Comparison of ENCODE assay signal across 26 cellular contexts in the genomic region with DNA sequence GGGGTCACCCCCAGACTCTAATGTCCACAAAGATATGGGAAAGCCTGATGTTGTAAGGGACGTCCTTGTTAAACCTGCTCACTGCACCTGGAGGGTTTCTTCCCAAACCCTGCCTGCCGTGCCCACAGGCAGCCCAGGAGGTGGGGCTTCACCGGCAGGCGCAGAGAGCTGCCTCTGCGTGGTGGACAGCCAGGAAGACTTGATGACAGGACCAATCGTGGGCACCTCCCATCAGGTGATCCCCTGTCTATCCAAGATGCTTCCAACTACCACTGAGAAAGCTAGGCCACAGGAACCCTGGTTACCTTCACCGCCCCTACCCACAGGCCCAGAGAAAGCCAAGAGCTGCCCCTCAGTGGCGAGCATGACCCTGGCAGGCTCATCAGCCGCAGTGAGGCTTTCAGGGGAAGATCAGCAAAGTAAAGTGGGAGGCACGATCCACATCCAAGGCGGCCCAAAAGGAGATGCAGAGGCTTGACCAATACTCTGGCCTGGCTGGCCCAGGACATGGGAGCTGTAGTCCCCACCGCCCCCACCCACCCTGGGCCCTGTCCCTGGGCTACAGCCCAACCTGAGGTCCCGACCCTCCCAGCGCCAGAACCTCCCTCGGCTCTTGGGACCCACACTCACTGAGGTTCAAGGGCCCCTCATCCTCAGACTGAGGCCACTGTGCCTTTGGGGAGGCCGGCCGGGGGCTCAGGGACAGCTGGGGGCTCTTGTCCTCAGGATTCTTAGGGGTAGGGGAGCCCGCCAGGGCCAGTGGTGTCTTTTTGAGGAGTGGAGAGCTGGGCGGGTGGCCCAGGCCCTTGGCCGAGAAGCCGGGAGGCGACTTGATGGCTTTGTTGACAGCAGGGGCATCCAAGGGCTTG. TPM values are rescaled to one million over a fixed set of nuclear protein-coding genes. Genes with fewer than 3 reads are reported as not detected.
"Had no signal": no experiment of that assay in that cellular context is flagged by ENCODE, and none has a peak within 500 bp of the region (broad histone marks: within the 10 kb centered on the region; RNA-seq: fewer than 3 reads in every experiment).

No MANE protein-coding gene starts in this region.

- H3K9me3 Mint-ChIP-seq: activated B cell treated with CpG ODN at 0.5 μM for 24 hours; activated CD4-positive, alpha-beta memory T cell treated with anti-CD3 and anti-CD28 coated beads for 36 hours; activated naive CD8-positive, alpha-beta T cell treated with anti-CD3 and anti-CD28 coated beads, Interleukin-2, amount 50 U/mL, for 24 hours; naive thymus-derived CD4-positive, alpha-beta T cell; type B pancreatic cell had no signal

- FAIRE-seq: keratinocyte had no signal

- H3K27me3 Mint-ChIP-seq: activated B cell treated with CpG ODN at 0.5 μM for 24 hours; activated CD4-positive, alpha-beta memory T cell treated with anti-CD3 and anti-CD28 coated beads for 36 hours; activated naive CD8-positive, alpha-beta T cell treated with anti-CD3 and anti-CD28 coated beads, Interleukin-2, amount 50 U/mL, for 24 hours; type B pancreatic cell had no signal

- H3K4me3 Mint-ChIP-seq: activated B cell treated with CpG ODN at 0.5 μM for 24 hours; activated CD4-positive, alpha-beta memory T cell treated with anti-CD3 and anti-CD28 coated beads for 36 hours; activated naive CD8-positive, alpha-beta T cell treated with anti-CD3 and anti-CD28 coated beads, Interleukin-2, amount 50 U/mL, for 24 hours; type B pancreatic cell had no signal

- H3K9me3 ChIP-seq: lower lobe of right lung, sigmoid colon, testis, vagina had no signal

- H3K27ac ChIP-seq: cardiac muscle cell, lower lobe of right lung, sigmoid colon, testis, vagina had no signal

- DNase-seq: activated B cell treated with CpG ODN at 0.5 μM for 24 hours; activated CD4-positive, alpha-beta memory T cell treated with anti-CD3 and anti-CD28 coated beads for 36 hours; activated CD4-positive, alpha-beta T cell treated with anti-CD3 and anti-CD28 coated beads for 4 hours; activated effector memory CD4-positive, alpha-beta T cell treated with Interleukin-2 at 50 U/mL for 16 hours; activated naive CD4-positive, alpha-beta T cell treated with anti-CD3 and anti-CD28 coated beads, Interleukin-2, amount 50 U/mL, for 16 hours; activated naive CD8-positive, alpha-beta T cell treated with anti-CD3 and anti-CD28 coated beads, Interleukin-2, amount 50 U/mL, for 24 hours; activated T-cell treated with anti-CD3 and anti-CD28 coated beads, Interleukin-2, amount 50 U/mL, for 48 hours; erythroblast; foreskin fibroblast; left colon; lower lobe of right lung; naive thymus-derived CD4-positive, alpha-beta T cell; occipital lobe; sigmoid colon; stimulated activated CD4-positive, alpha-beta T cell treated with anti-CD3 and anti-CD28 coated beads, Interleukin-4, amount 100 ng/mL, for 1 hour; stimulated activated naive CD4-positive, alpha-beta T cell; T-helper 9 cell; testis had no signal

- H3K27ac Mint-ChIP-seq: activated B cell treated with CpG ODN at 0.5 μM for 24 hours; activated CD4-positive, alpha-beta memory T cell treated with anti-CD3 and anti-CD28 coated beads for 36 hours; activated naive CD8-positive, alpha-beta T cell treated with anti-CD3 and anti-CD28 coated beads, Interleukin-2, amount 50 U/mL, for 24 hours; type B pancreatic cell had no signal

- H3K4me2 ChIP-seq: smooth muscle cell had no signal

- ATAC-seq: activated naive CD8-positive, alpha-beta T cell treated with anti-CD3 and anti-CD28 coated beads, Interleukin-2, amount 50 U/mL, for 24 hours; left colon; lower lobe of right lung; naive thymus-derived CD4-positive, alpha-beta T cell had no signal

- H3K4me3 ChIP-seq: cardiac muscle cell, lower lobe of right lung, sigmoid colon, smooth muscle cell, testis, vagina had no signal

- H3K27me3 ChIP-seq: cardiac muscle cell, sigmoid colon, testis, vagina had no signal

RNA-seq across cellular contexts. Expression of gene RASAL3, which starts 35.2 kb away (rescaled TPM):
- total RNA-seq: cardiac muscle cell, fibroblast of lung, smooth muscle cell had no signal
- polyA plus RNA-seq: cardiac muscle cell, fibroblast of lung, keratinocyte had no signal

RNA-seq across cellular contexts. Expression of gene PGLYRP2, which starts 50.1 kb away (rescaled TPM):
- total RNA-seq: activated B cell treated with CpG ODN at 0.5 μM for 24 hours, cardiac muscle cell, chondrocyte, fibroblast of lung, left colon, lower lobe of right lung, mesenteric fat pad, occipital lobe, sigmoid colon, smooth muscle cell, vagina had no signal
- polyA plus RNA-seq: cardiac muscle cell, fibroblast of lung, keratinocyte, smooth muscle cell had no signal
